Comparison of ENCODE assay signal across 1 cellular context in genomic region chrX:147917700-147918694, GRCh38.
A peak's percentile ranks its signal among the peaks of the same experiment; 100 is the strongest.
TF ChIP-seq lines count a peak whose summit lies in the region.

No MANE protein-coding gene starts in this region.

TF ChIP-seq in K562, 482 proteins besides CTCF, POLR2A, EP300 and RAD21 (continued from another document):
- TF ChIP-seq PBX2 (CRISPR knock-in tag; IDR thresholded peaks at IDR 0.05; ENCODE audit: low read depth) = no peak
- peak; percentile 50; the same call in 1 of the 2 replicates for TF ChIP-seq PBX2 (tag; conservative IDR thresholded peaks at IDR 0.05; ENCODE audit: low read depth)
